In the genomic region with DNA sequence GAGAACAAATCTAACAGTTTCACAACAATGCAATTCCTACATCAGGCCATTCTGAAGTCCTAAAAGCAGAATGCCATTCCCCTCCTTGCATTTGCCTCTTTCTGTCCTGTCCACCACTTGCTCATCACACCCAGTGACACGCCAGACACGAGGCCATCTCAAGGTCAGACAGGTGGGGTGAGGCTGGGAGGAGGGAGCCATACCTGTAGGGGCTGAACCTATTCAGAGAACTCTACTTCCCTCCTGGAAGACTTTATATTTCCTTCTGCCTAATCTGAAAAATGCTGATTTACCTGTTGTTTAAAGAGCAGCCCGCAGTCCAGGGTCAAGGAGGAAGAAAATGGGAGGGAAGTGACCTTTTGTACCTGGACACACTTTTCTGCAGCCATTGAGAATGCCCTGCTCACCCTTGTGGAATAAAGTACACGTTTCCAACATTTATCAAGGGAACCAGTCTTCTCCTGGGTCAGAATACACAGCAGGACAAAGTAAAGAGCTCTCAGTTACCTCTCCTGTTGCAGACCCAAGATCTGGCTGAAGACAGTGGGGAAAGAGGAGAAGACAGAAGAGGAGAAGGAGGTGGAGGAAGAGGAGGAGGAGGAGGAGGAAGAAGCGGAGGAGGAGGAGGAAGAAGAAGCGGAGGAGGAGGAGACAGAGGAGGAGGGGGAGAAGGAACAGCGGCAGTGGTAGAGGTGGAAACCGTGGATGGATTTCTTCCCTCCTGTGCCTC, we compare ENCODE assay signal across 16 cellular contexts. TPM values are rescaled to one million over a fixed set of nuclear protein-coding genes. Genes with fewer than 3 reads are reported as not detected.
DNase-seq lines count a peak whose midpoint lies in the region; ATAC-seq, FAIRE-seq and TF ChIP-seq lines count a peak whose summit lies in the region.
"Had no signal": no experiment of that assay in that cellular context is flagged by ENCODE, and none has a peak within 500 bp of the region (broad histone marks: within the 10 kb centered on the region; RNA-seq: fewer than 3 reads in every experiment).

No MANE protein-coding gene starts in this region.

- TF ChIP-seq CTCF in bronchial epithelial cell (IDR thresholded peaks at IDR 0.05; ENCODE audit: insufficient read depth, low read length, severe bottlenecking) (no peak), tibial artery (IDR thresholded peaks at IDR 0.05) (no peak), GM20000 (IDR thresholded peaks at IDR 0.05; ENCODE audit: extremely low read depth, missing control alignments) (no peak)

- H3K4me3 ChIP-seq in bronchial epithelial cell (ENCODE audit: low read depth, low read length) (no peak overlapping the region), mononuclear cell (ENCODE audit: low read length) (peak overlapping the region; percentile 19), tibial artery (no peak overlapping the region)
- H3K4me3 ChIP-seq: SK-N-MC had no signal

- intact Hi-C loops in tibial artery (cut with DNase I; ENCODE audit: low total_unique reads), result no loop called here

- DNase-seq in bronchial epithelial cell (ENCODE audit: low read depth) (no peak), tibial artery (no peak), GM20000 (ENCODE audit: low spot score) (no peak), HK-2 (ENCODE audit: unreplicated experiment) (no peak), NCI-H2171 treated with DMSO at 0.1 percent for 48 hours (lab: John Stamatoyannopoulos, UW) (no peak)
- DNase-seq: activated CD4-positive, CD25-positive, alpha-beta regulatory T cell; COR-L47; dermis blood vessel endothelial cell; stimulated activated CD4-positive, alpha-beta T cell treated with anti-CD3 and anti-CD28 coated beads, Interleukin-4, amount 100 ng/mL, for 24 hours had no signal

- H3K4me3 Mint-ChIP-seq in IgD-negative memory B cell, result peak overlapping the region; percentile 88 to 100 (median 100)
- H3K4me3 Mint-ChIP-seq: stimulated activated effector memory CD8-positive, alpha-beta T cell treated with anti-CD3 and anti-CD28 coated beads, Interleukin-12 subunit alpha, Interleukin-12 subunit beta, amount 100 ng/mL, for 72 hours had no signal

- peaks cover 0 to 1% (median 0%) of the 10 kb centered on the region in 3 donors for H3K9me3 Mint-ChIP-seq in IgD-negative memory B cell
- H3K9me3 Mint-ChIP-seq: stimulated activated effector memory CD8-positive, alpha-beta T cell treated with anti-CD3 and anti-CD28 coated beads, Interleukin-12 subunit alpha, Interleukin-12 subunit beta, amount 100 ng/mL, for 72 hours had no signal

- H3K9me3 ChIP-seq in mononuclear cell (ENCODE audit: low read depth, low read length) (no peaks in the 10 kb centered on the region), tibial artery (no peaks in the 10 kb centered on the region)

- FAIRE-seq in bronchial epithelial cell (lab: Jason Lieb, UNC), result peak; percentile 28

- H3K36me3 ChIP-seq in bronchial epithelial cell (ENCODE audit: control insufficient read depth, insufficient read depth, low read length) (no peaks in the 10 kb centered on the region), tibial artery (no peaks in the 10 kb centered on the region)

- no peak for ATAC-seq in HG03135 (IDR thresholded peaks at IDR 0.05; ENCODE audit: unreplicated experiment)
- ATAC-seq: stimulated activated effector memory CD8-positive, alpha-beta T cell treated with anti-CD3 and anti-CD28 coated beads, Interleukin-12 subunit alpha, Interleukin-12 subunit beta, amount 100 ng/mL, for 72 hours had no signal

- H3K27ac Mint-ChIP-seq in IgD-negative memory B cell, result peak overlapping the region; percentile 68 to 98 (median 89)
- H3K27ac Mint-ChIP-seq: stimulated activated effector memory CD8-positive, alpha-beta T cell treated with anti-CD3 and anti-CD28 coated beads, Interleukin-12 subunit alpha, Interleukin-12 subunit beta, amount 100 ng/mL, for 72 hours had no signal

- H3K4me1 ChIP-seq in mononuclear cell (ENCODE audit: insufficient read depth, low read length) (peaks cover 44% of the 10 kb centered on the region), tibial artery (peaks cover 0 to 33% (median 18%) of the 10 kb centered on the region in 4 donors)

- H3K27me3 ChIP-seq in bronchial epithelial cell (ENCODE audit: control insufficient read depth, insufficient read depth, low read length), result no peaks in the 10 kb centered on the region
- H3K27me3 ChIP-seq in mononuclear cell (ENCODE audit: insufficient read depth, low read length), result no peaks in the 10 kb centered on the region
- H3K27me3 ChIP-seq in tibial artery, result no peaks in the 10 kb centered on the region

- H3K36me3 Mint-ChIP-seq in IgD-negative memory B cell, result peaks cover 6% of the 10 kb centered on the region
- H3K36me3 Mint-ChIP-seq: stimulated activated effector memory CD8-positive, alpha-beta T cell treated with anti-CD3 and anti-CD28 coated beads, Interleukin-12 subunit alpha, Interleukin-12 subunit beta, amount 100 ng/mL, for 72 hours had no signal

- peaks cover 30 to 53% (median 48%) of the 10 kb centered on the region in 3 donors for H3K4me1 Mint-ChIP-seq in IgD-negative memory B cell
- H3K4me1 Mint-ChIP-seq: stimulated activated effector memory CD8-positive, alpha-beta T cell treated with anti-CD3 and anti-CD28 coated beads, Interleukin-12 subunit alpha, Interleukin-12 subunit beta, amount 100 ng/mL, for 72 hours had no signal

- H3K27ac ChIP-seq in tibial artery, result peak overlapping the region; percentile 30 to 59
- H3K27ac ChIP-seq: SK-N-MC had no signal

- no peaks in the 10 kb centered on the region for H3K27me3 Mint-ChIP-seq in IgD-negative memory B cell

RNA-seq across cellular contexts. Expression of a gene that starts 1.1 kb away (rescaled TPM):
- 217 TPM for polyA plus RNA-seq in IgD-negative memory B cell
- 2.6 and 9.2 TPM in 2 replicates for total RNA-seq in bronchial epithelial cell
- 3.6 TPM for total RNA-seq in mononuclear cell
- total RNA-seq: dermis blood vessel endothelial cell had no signal

RNA-seq across cellular contexts. Expression of a gene that starts 31.8 kb away (rescaled TPM):
- 0.10 TPM for polyA plus RNA-seq in IgD-negative memory B cell
- total RNA-seq in bronchial epithelial cell (not detected in 2 replicates), mononuclear cell (0.10 TPM)
- total RNA-seq: dermis blood vessel endothelial cell, renal cortical epithelial cell had no signal
- polyA plus RNA-seq: adipose tissue had no signal
